12 cellular contexts compared by ENCODE assay signal in the genomic region with DNA sequence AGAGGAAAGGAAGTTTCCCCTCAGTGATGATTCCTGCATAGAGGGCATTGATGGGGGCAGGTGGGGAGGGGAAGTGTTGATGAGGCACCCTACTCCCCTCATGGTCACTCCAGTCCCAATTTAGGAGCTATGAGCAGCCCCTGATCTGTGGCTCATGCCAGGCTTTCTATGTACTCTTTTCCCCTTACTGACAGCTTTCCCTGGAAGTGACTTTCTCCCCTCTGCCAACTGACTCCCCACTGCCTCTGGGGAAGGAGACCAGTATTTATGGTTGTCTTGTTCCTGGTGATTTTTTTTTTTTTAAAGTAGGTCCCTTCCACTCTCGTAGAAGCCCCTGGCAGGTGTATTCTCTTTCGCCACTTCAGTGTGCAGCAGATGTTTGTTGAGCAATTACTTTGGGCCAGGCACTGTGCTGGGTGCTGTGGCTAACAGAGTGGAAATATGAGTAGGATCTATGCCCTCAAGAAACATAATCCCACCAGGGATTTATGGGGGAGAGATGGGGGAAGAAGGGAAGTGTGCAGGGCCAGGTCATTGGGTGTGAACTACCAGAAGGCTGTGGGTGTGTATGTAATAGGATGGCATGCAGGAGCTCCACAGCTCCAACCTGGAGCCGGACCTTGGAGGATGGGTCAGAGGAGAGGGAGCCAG. TPM values are rescaled to one million over a fixed set of nuclear protein-coding genes. Genes with fewer than 3 reads are reported as not detected.
DNase-seq lines count a peak whose midpoint lies in the region; ATAC-seq, FAIRE-seq and TF ChIP-seq lines count a peak whose summit lies in the region.
"Had no signal": no experiment of that assay in that cellular context is flagged by ENCODE, and none has a peak within 500 bp of the region (broad histone marks: within the 10 kb centered on the region; RNA-seq: fewer than 3 reads in every experiment).

No MANE protein-coding gene starts in this region.

- no peak overlapping the region for H2AFZ ChIP-seq in astrocyte (ENCODE audit: low read depth, low read length)

- H3K9me3 Mint-ChIP-seq in activated naive CD8-positive, alpha-beta T cell (ENCODE audit: low read depth) = no peaks in the 10 kb centered on the region
- no peaks in the 10 kb centered on the region for H3K9me3 Mint-ChIP-seq in activated naive CD8-positive, alpha-beta T cell treated with anti-CD3 and anti-CD28 coated beads for 36 hours
- H3K9me3 Mint-ChIP-seq in astrocyte (ENCODE audit: unreplicated experiment) = no peaks in the 10 kb centered on the region
- H3K9me3 Mint-ChIP-seq: activated T-cell treated with anti-CD3 and anti-CD28 coated beads, Interleukin-2, amount 50 U/mL, for 72 hours had no signal

- 60 to 75% methylated on average over 1 to 3 of the region's 3 CpGs for WGBS in transverse colon (ENCODE audit: low coverage in 1 of 2), 2 donors
- WGBS in lower leg skin, 2 donors = 80 to 85% methylated on average over 3 of the region's 3 CpGs

- peak overlapping the region; percentile 85 for H3K4me3 Mint-ChIP-seq in activated naive CD8-positive, alpha-beta T cell
- H3K4me3 Mint-ChIP-seq in activated naive CD8-positive, alpha-beta T cell treated with anti-CD3 and anti-CD28 coated beads for 36 hours = no peak overlapping the region
- no peak overlapping the region for H3K4me3 Mint-ChIP-seq in astrocyte (ENCODE audit: unreplicated experiment)

- TF ChIP-seq POLR2A in transverse colon (IDR thresholded peaks at IDR 0.05) (no peak), lower leg skin (IDR thresholded peaks at IDR 0.05) (no peak)

- H3K4me1 Mint-ChIP-seq in activated naive CD8-positive, alpha-beta T cell (ENCODE audit: low read depth) = peaks cover 10% of the 10 kb centered on the region
- H3K4me1 Mint-ChIP-seq in activated naive CD8-positive, alpha-beta T cell treated with anti-CD3 and anti-CD28 coated beads for 36 hours = peaks cover 13% of the 10 kb centered on the region
- peaks cover 9% of the 10 kb centered on the region for H3K4me1 Mint-ChIP-seq in astrocyte (ENCODE audit: low read depth, unreplicated experiment)

- peaks cover 42% of the 10 kb centered on the region for H3K79me2 ChIP-seq in astrocyte (ENCODE audit: insufficient read depth, low read length)

- no peak for TF ChIP-seq EP300 in transverse colon (IDR thresholded peaks at IDR 0.05; ENCODE audit: low read depth)

- no peak overlapping the region for H3K27ac ChIP-seq in astrocyte (ENCODE audit: low read depth, low read length)
- H3K27ac ChIP-seq in lower lobe of right lung = peak overlapping the region; percentile 87
- H3K27ac ChIP-seq in transverse colon = peak overlapping the region; percentile 84 to 92 (median 91)
- no peak overlapping the region for H3K27ac ChIP-seq in caudate nucleus (ENCODE audit: low read depth, low read length)

- H3K4me3 ChIP-seq in astrocyte (ENCODE audit: insufficient read depth, low read depth, low read length) (no peak overlapping the region), lower lobe of right lung (peak overlapping the region; percentile 83), transverse colon (peak overlapping the region in 2 of 4 donors; percentile 71 to 78), lower leg skin (ENCODE audit: low read depth, poor library complexity, severe bottlenecking) (no peak overlapping the region)

- H3K4me1 ChIP-seq in astrocyte (ENCODE audit: insufficient read depth, low read length) (peaks cover 12% of the 10 kb centered on the region), lower lobe of right lung (peaks cover 46% of the 10 kb centered on the region), transverse colon (peaks cover 9 to 58% (median 49%) of the 10 kb centered on the region in 4 donors)

- H3K36me3 ChIP-seq in astrocyte (ENCODE audit: insufficient read depth, low read length) (no peaks in the 10 kb centered on the region), lower lobe of right lung (peaks cover 14% of the 10 kb centered on the region), transverse colon (no peaks in the 10 kb centered on the region)

- H4K20me1 ChIP-seq in astrocyte (ENCODE audit: insufficient read depth, low read length) = peaks cover 36% of the 10 kb centered on the region

- H3K27ac Mint-ChIP-seq in activated naive CD8-positive, alpha-beta T cell = no peak overlapping the region
- H3K27ac Mint-ChIP-seq in activated naive CD8-positive, alpha-beta T cell treated with anti-CD3 and anti-CD28 coated beads for 36 hours = no peak overlapping the region
- no peak overlapping the region for H3K27ac Mint-ChIP-seq in astrocyte (ENCODE audit: unreplicated experiment)
- H3K27ac Mint-ChIP-seq: activated T-cell treated with anti-CD3 and anti-CD28 coated beads, Interleukin-2, amount 50 U/mL, for 72 hours; B cell had no signal

- H3K4me2 ChIP-seq in astrocyte (ENCODE audit: low read length) = peak overlapping the region; percentile 97

- no peak for ATAC-seq in lower lobe of right lung
- ATAC-seq: activated T-cell treated with anti-CD3 and anti-CD28 coated beads, Interleukin-2, amount 50 U/mL, for 72 hours had no signal

- H3K27me3 ChIP-seq in astrocyte (ENCODE audit: insufficient read depth, low read length) (no peaks in the 10 kb centered on the region), lower lobe of right lung (ENCODE audit: low read depth) (no peaks in the 10 kb centered on the region), transverse colon (no peaks in the 10 kb centered on the region)

- no peaks in the 10 kb centered on the region for H3K36me3 Mint-ChIP-seq in activated naive CD8-positive, alpha-beta T cell
- H3K36me3 Mint-ChIP-seq in activated naive CD8-positive, alpha-beta T cell treated with anti-CD3 and anti-CD28 coated beads for 36 hours = no peaks in the 10 kb centered on the region
- peaks cover 2% of the 10 kb centered on the region for H3K36me3 Mint-ChIP-seq in astrocyte (ENCODE audit: low read depth, unreplicated experiment)

- intact Hi-C loops in lower lobe of right lung (cut with DNase I) = no loop called here
- intact Hi-C loops in transverse colon (cut with DNase I; ENCODE audit: low total_unique reads) = no loop called here
- intact Hi-C loops in lower leg skin (cut with DNase I; ENCODE audit: low total_unique reads) = no loop called here

- DNase-seq in activated naive CD8-positive, alpha-beta T cell treated with anti-CD3 and anti-CD28 coated beads for 36 hours = no peak
- DNase-seq in astrocyte (ENCODE audit: low read depth) = no peak
- no peak for DNase-seq in lower lobe of right lung
- DNase-seq in transverse colon = no peak
- no peak for DNase-seq in caudate nucleus (lab: John Stamatoyannopoulos, UW)
- DNase-seq in lower leg skin (ENCODE audit: low spot score in 2 of 2) = no peak
- no peak for DNase-seq in Ammon's horn (ENCODE audit: low spot score)
- DNase-seq: activated T-cell treated with anti-CD3 and anti-CD28 coated beads, Interleukin-2, amount 50 U/mL, for 72 hours; Karpas-422 had no signal

- no peak overlapping the region for H3K9ac ChIP-seq in astrocyte (ENCODE audit: low read length)

- no peak for FAIRE-seq in astrocyte (lab: Jason Lieb, UNC)
- FAIRE-seq: small intestine had no signal

- no peaks in the 10 kb centered on the region for H3K9me3 ChIP-seq in astrocyte (ENCODE audit: insufficient read depth, low read depth, low read length)
- H3K9me3 ChIP-seq in lower lobe of right lung = no peaks in the 10 kb centered on the region
- H3K9me3 ChIP-seq in transverse colon = no peaks in the 10 kb centered on the region

- TF ChIP-seq CTCF in astrocyte (IDR thresholded peaks at IDR 0.05; ENCODE audit: insufficient read depth, low read depth, low read length) (no peak), lower lobe of right lung (IDR thresholded peaks at IDR 0.05) (no peak), transverse colon (IDR thresholded peaks at IDR 0.05) (no peak), lower leg skin (IDR thresholded peaks at IDR 0.05) (no peak)

- H3K27me3 Mint-ChIP-seq in activated naive CD8-positive, alpha-beta T cell = peaks cover 7% of the 10 kb centered on the region
- peaks cover 28% of the 10 kb centered on the region for H3K27me3 Mint-ChIP-seq in activated naive CD8-positive, alpha-beta T cell treated with anti-CD3 and anti-CD28 coated beads for 36 hours
- H3K27me3 Mint-ChIP-seq in astrocyte (ENCODE audit: low read depth, unreplicated experiment) = peaks cover 18% of the 10 kb centered on the region

- in situ Hi-C loops in transverse colon (cut with MboI; ENCODE audit: low pct_ligation_motif_present in 1 of 4, low pct_unique_long_range_greater_than_20kb in 1 of 4, low sequenced_read_pairs in 3 of 4) = no loop called here

RNA-seq across cellular contexts. Expression of a gene that starts 3.4 kb away (rescaled TPM):
- total RNA-seq in activated naive CD8-positive, alpha-beta T cell treated with anti-CD3 and anti-CD28 coated beads for 36 hours = under 1 TPM; 0.04 to 0.10 TPM
- total RNA-seq in astrocyte (2.7 and 4.0 TPM in 2 replicates), lower lobe of right lung (159 TPM), transverse colon (100 to 1,000 TPM in 1 of 4 donors, 10 to 100 TPM in 1, 1 to 10 TPM in 2; 6.7 to 214 (median 9.3) TPM), lower leg skin (1 to 10 TPM; 2.0 to 9.1 (median 6.7) TPM)

Comparison
In these comparisons a context has a peak if more than half of its experiments do, and no peak if none do; other contexts are left out.
1. H3K27ac ChIP-seq: peak in lower lobe of right lung (single experiment) and transverse colon (4 of 4); none in astrocyte (single experiment) and caudate nucleus (single experiment).